Comparison of ENCODE assay signal across 13 cellular contexts in the genomic region with DNA sequence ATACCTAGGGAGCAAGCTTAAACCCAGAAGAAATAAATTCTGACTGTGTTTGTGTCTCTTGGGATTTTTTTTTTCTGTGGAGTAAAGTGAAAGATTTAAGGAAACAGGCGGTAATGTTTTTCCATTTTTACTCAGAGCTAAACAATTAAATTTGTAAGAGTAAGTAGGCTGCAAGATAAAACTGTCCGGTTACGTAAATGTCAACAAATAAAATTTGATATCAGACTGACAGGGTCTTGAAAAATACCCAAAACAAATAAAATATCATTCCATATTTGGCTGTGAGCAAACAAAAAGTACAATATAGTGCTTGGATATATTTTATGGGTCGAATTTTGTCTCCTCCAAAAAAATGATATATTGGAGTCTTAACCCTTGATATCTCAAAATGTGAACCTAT.
DNase-seq lines count a peak whose midpoint lies in the region; ATAC-seq and TF ChIP-seq lines count a peak whose summit lies in the region.
"Had no signal": no experiment of that assay in that cellular context is flagged by ENCODE, and none has a peak within 500 bp of the region (broad histone marks: within the 10 kb centered on the region; RNA-seq: fewer than 3 reads in every experiment).

No MANE protein-coding gene starts in this region.

- WGBS in upper lobe of left lung, 2 donors, result 63 to 76% methylated on average over 4 of the region's 4 CpGs

- no peaks in the 10 kb centered on the region for H3K27me3 Mint-ChIP-seq in activated CD8-positive, alpha-beta memory T cell treated with anti-CD3 and anti-CD28 coated beads, Interleukin-2, amount 10 ng/mL, durations not matched to agents 7 days and 5 days
- H3K27me3 Mint-ChIP-seq: CD8-positive, alpha-beta memory T cell had no signal

- H3K4me3 ChIP-seq in PC-3 (ENCODE audit: low read length), result peak overlapping the region; percentile 34; the same call in 1 of the 2 replicates
- peak overlapping the region; percentile 66 for H3K4me3 ChIP-seq in endocrine pancreas (ENCODE audit: control insufficient read depth, insufficient read depth, low read length)
- no peak overlapping the region for H3K4me3 ChIP-seq in Peyer's patch
- no peak overlapping the region for H3K4me3 ChIP-seq in upper lobe of left lung
- H3K4me3 ChIP-seq: HAP-1 had no signal

- CTCF ChIA-PET in HEK293T (lab: Yijun Ruan, JAX) (no interaction called here), PC-3 (lab: Charles Lee) (no interaction called here)
- CTCF ChIA-PET in activated CD8-positive, alpha-beta memory T cell treated with anti-CD3 and anti-CD28 coated beads, Interleukin-2, amount 10 ng/mL, durations not matched to agents 7 days and 5 days (lab: Charles Lee), result no interaction called here

- DNase-seq in HEK293T (ENCODE audit: extremely low spot score), result no peak
- DNase-seq in PC-3, result peak; percentile 41
- DNase-seq in Peyer's patch, result no peak
- no peak for DNase-seq in upper lobe of left lung
- DNase-seq in activated CD8-positive, alpha-beta memory T cell treated with anti-CD3 and anti-CD28 coated beads, Interleukin-2, amount 10 ng/mL, durations not matched to agents 7 days and 5 days, result no peak
- DNase-seq: Calu3; CD8-positive, alpha-beta memory T cell; DMS 273 treated with DMSO at 0.1 percent for 48 hours had no signal

- no peak overlapping the region for H3K4me3 Mint-ChIP-seq in activated CD8-positive, alpha-beta memory T cell treated with anti-CD3 and anti-CD28 coated beads, Interleukin-2, amount 10 ng/mL, durations not matched to agents 7 days and 5 days
- H3K4me3 Mint-ChIP-seq: CD14-positive monocyte; CD8-positive, alpha-beta memory T cell had no signal

- H3K4me2 ChIP-seq in PC-3 (ENCODE audit: low read length), result peak overlapping the region; percentile 66

- TF ChIP-seq POLR2A in Peyer's patch (IDR thresholded peaks at IDR 0.05) (no peak), upper lobe of left lung (IDR thresholded peaks at IDR 0.05) (no peak)

- TF ChIP-seq EP300 in upper lobe of left lung (IDR thresholded peaks at IDR 0.05), result no peak

- no peaks in the 10 kb centered on the region for H3K9me2 ChIP-seq in PC-3 (replicated peaks; ENCODE audit: low read length)

- POLR2A ChIA-PET in HEK293T (lab: Yijun Ruan, JAX) (no interaction called here), PC-3 (lab: Charles Lee; ENCODE audit: unreplicated experiment) (no interaction called here)

- H3K27me3 ChIP-seq in PC-3 (ENCODE audit: low read length), result no peaks in the 10 kb centered on the region
- H3K27me3 ChIP-seq in endocrine pancreas (ENCODE audit: control insufficient read depth, insufficient read depth, low read length), result no peaks in the 10 kb centered on the region
- H3K27me3 ChIP-seq in Peyer's patch, result no peaks in the 10 kb centered on the region
- no peaks in the 10 kb centered on the region for H3K27me3 ChIP-seq in upper lobe of left lung

- no peaks in the 10 kb centered on the region for H3F3A ChIP-seq in PC-3 (ENCODE audit: low read length, unreplicated experiment)

- peaks cover 18% of the 10 kb centered on the region for H3K4me1 ChIP-seq in PC-3 (ENCODE audit: insufficient read depth, low read length)
- H3K4me1 ChIP-seq in endocrine pancreas (ENCODE audit: control insufficient read depth, insufficient read depth, low read length), result peaks cover 21% of the 10 kb centered on the region
- no peaks in the 10 kb centered on the region for H3K4me1 ChIP-seq in Peyer's patch
- no peaks in the 10 kb centered on the region for H3K4me1 ChIP-seq in upper lobe of left lung
- H3K4me1 ChIP-seq: HAP-1 had no signal

- ATAC-seq in PC-3 (peak; percentile 64), upper lobe of left lung (ENCODE audit: low FRiP score in 2 of 2) (no peak), GM19324 (IDR thresholded peaks at IDR 0.05; ENCODE audit: low FRiP score, unreplicated experiment) (no peak)
- no peak for ATAC-seq in activated CD8-positive, alpha-beta memory T cell treated with anti-CD3 and anti-CD28 coated beads, Interleukin-2, amount 10 ng/mL, durations not matched to agents 7 days and 5 days

- TF ChIP-seq CTCF in PC-3 (conservative IDR thresholded peaks at IDR 0.05; ENCODE audit: low read depth, low read length) (no peak), Peyer's patch (IDR thresholded peaks at IDR 0.05) (no peak), upper lobe of left lung (IDR thresholded peaks at IDR 0.05) (no peak)

- H3K9me3 ChIP-seq in PC-3 (ENCODE audit: low read length) (no peaks in the 10 kb centered on the region), endocrine pancreas (ENCODE audit: control insufficient read depth, low read length) (no peaks in the 10 kb centered on the region), Peyer's patch (no peaks in the 10 kb centered on the region), upper lobe of left lung (no peaks in the 10 kb centered on the region)
- H3K9me3 ChIP-seq: HAP-1 had no signal

- H4K20me1 ChIP-seq in PC-3 (ENCODE audit: low read length), result no peaks in the 10 kb centered on the region

- no peaks in the 10 kb centered on the region for H3K36me3 ChIP-seq in PC-3 (ENCODE audit: low read depth, low read length)
- no peaks in the 10 kb centered on the region for H3K36me3 ChIP-seq in endocrine pancreas (ENCODE audit: control insufficient read depth, insufficient read depth, low read length)
- H3K36me3 ChIP-seq in Peyer's patch, result no peaks in the 10 kb centered on the region
- no peaks in the 10 kb centered on the region for H3K36me3 ChIP-seq in upper lobe of left lung
- H3K36me3 ChIP-seq: HAP-1 had no signal

- no TSS peak for BruUV-seq in PC-3 (replicated peaks; lab: Mats Ljungman, UMichigan)

- H3K27ac ChIP-seq in PC-3 (ENCODE audit: low read length), result peak overlapping the region; percentile 80
- no peak overlapping the region for H3K27ac ChIP-seq in Peyer's patch
- no peak overlapping the region for H3K27ac ChIP-seq in upper lobe of left lung
- H3K27ac ChIP-seq: HL-60 had no signal

- H3K79me2 ChIP-seq in PC-3 (ENCODE audit: low read length), result no peaks in the 10 kb centered on the region

- H3K36me3 Mint-ChIP-seq in activated CD8-positive, alpha-beta memory T cell treated with anti-CD3 and anti-CD28 coated beads, Interleukin-2, amount 10 ng/mL, durations not matched to agents 7 days and 5 days, result no peaks in the 10 kb centered on the region
- H3K36me3 Mint-ChIP-seq: CD14-positive monocyte; CD8-positive, alpha-beta memory T cell had no signal

- H3K9me3 Mint-ChIP-seq in activated CD8-positive, alpha-beta memory T cell treated with anti-CD3 and anti-CD28 coated beads, Interleukin-2, amount 10 ng/mL, durations not matched to agents 7 days and 5 days (ENCODE audit: low read depth), result peaks cover 5% of the 10 kb centered on the region

- H3K9ac ChIP-seq in PC-3 (ENCODE audit: low read length) (no peak overlapping the region), endocrine pancreas (ENCODE audit: control insufficient read depth, insufficient read depth, low read length) (no peak overlapping the region)

- no peaks in the 10 kb centered on the region for H3K4me1 Mint-ChIP-seq in activated CD8-positive, alpha-beta memory T cell treated with anti-CD3 and anti-CD28 coated beads, Interleukin-2, amount 10 ng/mL, durations not matched to agents 7 days and 5 days
- H3K4me1 Mint-ChIP-seq: CD14-positive monocyte; CD8-positive, alpha-beta memory T cell had no signal

- peak overlapping the region; percentile 36 for H2AFZ ChIP-seq in PC-3 (ENCODE audit: low read length)

- intact Hi-C loops in PC-3 (cut with micrococcal nuclease), result loop anchor here (1.0 to 5.0 kb wide), 3 partner anchors 40 to 217 kb away; partner anchors contain the start of gene PCLO

- H3K27ac Mint-ChIP-seq in activated CD8-positive, alpha-beta memory T cell treated with anti-CD3 and anti-CD28 coated beads, Interleukin-2, amount 10 ng/mL, durations not matched to agents 7 days and 5 days, result no peak overlapping the region
- H3K27ac Mint-ChIP-seq: CD14-positive monocyte; CD8-positive, alpha-beta memory T cell had no signal

TF ChIP-seq in HEK293T, 16 proteins besides CTCF, POLR2A, EP300 and RAD21:
- no peak for TF ChIP-seq ARNT (IDR thresholded peaks at IDR 0.05)
- TF ChIP-seq PKNOX1 (IDR thresholded peaks at IDR 0.05), result peak; percentile 57

Comparison
In these comparisons a context has a peak if more than half of its experiments do, and no peak if none do; other contexts are left out.
1. H3K4me3 ChIP-seq: peak in PC-3 (single experiment) and endocrine pancreas (single experiment); none in Peyer's patch (0 of 4) and upper lobe of left lung (0 of 4).